Comparison of ENCODE assay signal across 8 cellular contexts in genomic region chr10:73730153-73730906, GRCh38. TPM values are rescaled to one million over a fixed set of nuclear protein-coding genes. Genes with fewer than 3 reads are reported as not detected.
DNase-seq lines count a peak whose midpoint lies in the region; ATAC-seq, FAIRE-seq and TF ChIP-seq lines count a peak whose summit lies in the region.

No MANE protein-coding gene starts in this region.

- no peaks in the 10 kb centered on the region for H3K27me3 Mint-ChIP-seq in progenitor cell of endocrine pancreas

- TF ChIP-seq CTCF in left ventricle myocardium inferior (IDR thresholded peaks at IDR 0.05; ENCODE audit: borderline replicate concordance) (no peak), progenitor cell of endocrine pancreas (IDR thresholded peaks at IDR 0.05; ENCODE audit: unreplicated experiment) (no peak), upper lobe of right lung (IDR thresholded peaks at IDR 0.05) (no peak)

- H3K4me1 Mint-ChIP-seq in progenitor cell of endocrine pancreas (ENCODE audit: low read depth), result peaks cover 6% of the 10 kb centered on the region

- DNase-seq in GM12891 (ENCODE audit: insufficient read length, low spot score) (peak; percentile 56), NCI-H146 (lab: John Stamatoyannopoulos, UW) (peak; percentile 83), T-helper 1 cell (peak; percentile 67 to 91 (median 74)), amniotic stem cell (lab: John Stamatoyannopoulos, UW) (peak; percentile 87), left ventricle myocardium inferior (peak; percentile 85), progenitor cell of endocrine pancreas (ENCODE audit: low spot score, unreplicated experiment) (peak; percentile 82), upper lobe of right lung (peak; percentile 94)

- H3K4me3 ChIP-seq in left ventricle myocardium inferior (peak overlapping the region; percentile 97), upper lobe of right lung (peak overlapping the region; percentile 91)

- FAIRE-seq in GM12891 (lab: Jason Lieb, UNC), result peak; percentile 76

- H3K9me3 ChIP-seq in left ventricle myocardium inferior (replicated peaks) (no peaks in the 10 kb centered on the region), upper lobe of right lung (no peaks in the 10 kb centered on the region)

- peaks cover 3% of the 10 kb centered on the region for H3K36me3 Mint-ChIP-seq in progenitor cell of endocrine pancreas (ENCODE audit: insufficient read depth)

- H3K9me3 Mint-ChIP-seq in progenitor cell of endocrine pancreas (ENCODE audit: low read depth), result no peaks in the 10 kb centered on the region

- ATAC-seq in HG02763 (IDR thresholded peaks at IDR 0.05; ENCODE audit: unreplicated experiment) (peak; percentile 70), upper lobe of right lung (peak; percentile 95)

- TF ChIP-seq POLR2A in GM12891 (IDR thresholded peaks at IDR 0.05; ENCODE audit: low read depth, low read length), result peak; percentile 92

- peaks cover 51% of the 10 kb centered on the region for H3K36me3 ChIP-seq in left ventricle myocardium inferior
- H3K36me3 ChIP-seq in upper lobe of right lung, result peaks cover 39% of the 10 kb centered on the region

- peak overlapping the region; percentile 97 for H3K27ac Mint-ChIP-seq in progenitor cell of endocrine pancreas

- H3K27me3 ChIP-seq in left ventricle myocardium inferior (ENCODE audit: low read depth), result no peaks in the 10 kb centered on the region
- H3K27me3 ChIP-seq in upper lobe of right lung, result no peaks in the 10 kb centered on the region

- H3K4me3 Mint-ChIP-seq in progenitor cell of endocrine pancreas (ENCODE audit: low read depth), result peak overlapping the region; percentile 99

- peaks cover 67% of the 10 kb centered on the region for H3K4me1 ChIP-seq in left ventricle myocardium inferior
- peaks cover 17% of the 10 kb centered on the region for H3K4me1 ChIP-seq in upper lobe of right lung

- intact Hi-C loops in left ventricle myocardium inferior (cut with micrococcal nuclease), result no loop called here
- intact Hi-C loops in upper lobe of right lung (cut with DNase I), result no loop called here

- H3K27ac ChIP-seq in left ventricle myocardium inferior (replicated peaks), result peak overlapping the region; percentile 97
- H3K27ac ChIP-seq in upper lobe of right lung, result peak overlapping the region; percentile 87

TF ChIP-seq in GM12891, 5 proteins besides CTCF, POLR2A, EP300 and RAD21:
- TF ChIP-seq POU2F2 (IDR thresholded peaks at IDR 0.05; ENCODE audit: low read depth, low read length) (peak; percentile 83), TAF1 (IDR thresholded peaks at IDR 0.05; ENCODE audit: low read depth, low read length) (peak; percentile 93), PAX5 (IDR thresholded peaks at IDR 0.05; ENCODE audit: insufficient read depth, low read length, severe bottlenecking) (no peak), POLR2AphosphoS5 (IDR thresholded peaks at IDR 0.05; ENCODE audit: low read depth, low read length) (peak; percentile 95), SPI1 (IDR thresholded peaks at IDR 0.05; ENCODE audit: low read depth, low read length) (no peak)

RNA-seq across cellular contexts. Expression of gene SEC24C, which starts 13.8 kb away (rescaled TPM):
- polyA plus RNA-seq in GM12891 (2012; ENCODE audit: low read depth, missing spikeins), result 61.0 TPM
- 42.2 TPM for total RNA-seq in left ventricle myocardium inferior
- total RNA-seq in progenitor cell of endocrine pancreas, result 93.0 and 96.5 TPM in 2 replicates
- total RNA-seq in upper lobe of right lung, result 71.0 TPM

RNA-seq across cellular contexts. Expression of gene AGAP5, which starts 32.4 kb away (rescaled TPM):
- polyA plus RNA-seq in GM12891 (2012; ENCODE audit: low read depth, missing spikeins), result 2.6 TPM
- total RNA-seq in left ventricle myocardium inferior (3.3 TPM), progenitor cell of endocrine pancreas (15.5 and 17.3 TPM in 2 replicates), upper lobe of right lung (9.8 TPM)

RNA-seq across cellular contexts. Expression of gene CHCHD1, which starts 51.5 kb away (rescaled TPM):
- 79.1 TPM for polyA plus RNA-seq in GM12891 (2012; ENCODE audit: low read depth, missing spikeins)
- total RNA-seq in left ventricle myocardium inferior (27.4 TPM), progenitor cell of endocrine pancreas (36.0 and 38.8 TPM in 2 replicates), upper lobe of right lung (19.4 TPM)

RNA-seq across cellular contexts. Expression of gene ZSWIM8, which starts 55.1 kb away (rescaled TPM):
- polyA plus RNA-seq in GM12891 (2012; ENCODE audit: low read depth, missing spikeins), result 51.6 TPM
- total RNA-seq in left ventricle myocardium inferior (46.2 TPM), progenitor cell of endocrine pancreas (122 and 144 TPM in 2 replicates), upper lobe of right lung (117 TPM)

Comparison
In these comparisons a context has a peak if more than half of its experiments do, and no peak if none do; other contexts are left out.
1. Peak in every context shown above with its lines: DNase-seq, ATAC-seq, H3K4me3 ChIP-seq and H3K27ac ChIP-seq.